Comparison of ENCODE assay signal across 29 cellular contexts in genomic region chr1:19689856-19690255, GRCh38. TPM values are rescaled to one million over a fixed set of nuclear protein-coding genes. Genes with fewer than 3 reads are reported as not detected.
A peak's percentile ranks its signal among the peaks of the same experiment; 100 is the strongest.
DNase-seq lines count a peak whose midpoint lies in the region; ATAC-seq and TF ChIP-seq lines count a peak whose summit lies in the region.
"Had no signal": no experiment of that assay in that cellular context is flagged by ENCODE, and none has a peak within 500 bp of the region (broad histone marks: within the 10 kb centered on the region; RNA-seq: fewer than 3 reads in every experiment).

No MANE protein-coding gene starts in this region.

- peaks cover 36% of the 10 kb centered on the region for H3K36me3 Mint-ChIP-seq in CD4-positive, CD25-positive, alpha-beta regulatory T cell
- H3K36me3 Mint-ChIP-seq in CD8-positive, alpha-beta T cell = peaks cover 38% of the 10 kb centered on the region
- H3K36me3 Mint-ChIP-seq in T-cell (peaks cover 27% of the 10 kb centered on the region), immature natural killer cell (peaks cover 8 to 45% (median 18%) of the 10 kb centered on the region in 3 donors)

- H3K36me3 ChIP-seq in CD4-positive, CD25-positive, alpha-beta regulatory T cell (ENCODE audit: control insufficient read depth, insufficient read depth, low read length) = no peaks in the 10 kb centered on the region
- no peaks in the 10 kb centered on the region for H3K36me3 ChIP-seq in CD8-positive, alpha-beta T cell (ENCODE audit: insufficient read depth, low read length)
- H3K36me3 ChIP-seq: colonic mucosa, ovary, SJSA1 had no signal

- no peak overlapping the region for H3K4me3 ChIP-seq in CD4-positive, CD25-positive, alpha-beta regulatory T cell (ENCODE audit: low read depth, low read length)
- no peak overlapping the region for H3K4me3 ChIP-seq in CD8-positive, alpha-beta T cell (ENCODE audit: low read depth, low read length)
- H3K4me3 ChIP-seq: colonic mucosa, mucosa of descending colon, ovary, SJSA1, smooth muscle cell, upper lobe of right lung had no signal

- peaks cover 0 to 10% (median 0%) of the 10 kb centered on the region in 7 donors for H3K9me3 Mint-ChIP-seq in CD4-positive, CD25-positive, alpha-beta regulatory T cell
- no peaks in the 10 kb centered on the region for H3K9me3 Mint-ChIP-seq in CD8-positive, alpha-beta T cell
- H3K9me3 Mint-ChIP-seq in T-cell (peaks cover 0 to 6% (median 3%) of the 10 kb centered on the region in 3 donors), immature natural killer cell (peaks cover 0 to 4% (median 0%) of the 10 kb centered on the region in 6 donors)

- peaks cover 0 to 28% (median 22%) of the 10 kb centered on the region in 4 donors for H3K4me1 Mint-ChIP-seq in CD4-positive, CD25-positive, alpha-beta regulatory T cell
- H3K4me1 Mint-ChIP-seq in CD8-positive, alpha-beta T cell (ENCODE audit: low read depth) = peaks cover 47% of the 10 kb centered on the region
- peaks cover 27 to 56% (median 37%) of the 10 kb centered on the region in 3 donors for H3K4me1 Mint-ChIP-seq in T-cell
- peaks cover 0 to 41% of the 10 kb centered on the region in 2 donors for H3K4me1 Mint-ChIP-seq in immature natural killer cell

- POLR2A ChIA-PET in CD8-positive, alpha-beta T cell (lab: Charles Lee) = interaction anchor here (0.9 to 1.3 kb wide), 2 partner anchors 47 to 93 kb away, joined by 3 read pairs; a partner anchor contains a TSS
- POLR2A ChIA-PET in T-cell (lab: Charles Lee) = no interaction called here

- DNase-seq in CD4-positive, CD25-positive, alpha-beta regulatory T cell = no peak
- no peak for DNase-seq in CD8-positive, alpha-beta T cell
- DNase-seq in T-cell = no peak
- DNase-seq in immature natural killer cell = no peak
- DNase-seq in T-helper 2 cell = no peak
- DNase-seq in COR-L47 (lab: John Stamatoyannopoulos, UW) = no peak
- DNase-seq in NCI-H187 (lab: John Stamatoyannopoulos, UW) = no peak
- DNase-seq: activated CD4-positive, alpha-beta memory T cell treated with anti-CD3 and anti-CD28 coated beads for 36 hours; activated CD4-positive, CD25-positive, alpha-beta regulatory T cell; activated CD8-positive, alpha-beta memory T cell treated with anti-CD3 and anti-CD28 coated beads, Interleukin-2, amount 50 U/mL, for 48 hours; aorta; C1 segment of cervical spinal cord; colonic mucosa; effector CD4-positive, alpha-beta T cell; EL; Kasumi-1; left colon; mucosa of descending colon; NCI-H1436 treated with DMSO at 0.1 percent for 48 hours; ovary; stimulated activated naive CD8-positive, alpha-beta T cell treated with anti-CD3 and anti-CD28 coated beads, Interleukin-15, Interleukin-2, amounts not matched to agents 100 U/mL and 50 U/mL, for 24 hours; upper lobe of right lung had no signal

- CTCF ChIA-PET in CD8-positive, alpha-beta T cell (lab: Charles Lee) = interaction anchor here (1.0 to 4.8 kb wide), 4 partner anchors 14 to 38 kb away, joined by 3 to 28 read pairs (median 10); no protein-coding TSS in a partner anchor
- CTCF ChIA-PET in T-cell (lab: Charles Lee) = interaction anchor here in 1 of 2 donors (0.5 kb wide), 1 partner anchor 1308 kb away, joined by 3 read pairs; no protein-coding TSS in a partner anchor

- no peak for TF ChIP-seq CTCF in CD8-positive, alpha-beta T cell (IDR thresholded peaks at IDR 0.05)

- no peaks in the 10 kb centered on the region for H3K27me3 ChIP-seq in CD4-positive, CD25-positive, alpha-beta regulatory T cell (ENCODE audit: control insufficient read depth, insufficient read depth, low read length)
- no peaks in the 10 kb centered on the region for H3K27me3 ChIP-seq in CD8-positive, alpha-beta T cell (ENCODE audit: insufficient read depth, low read length)
- H3K27me3 ChIP-seq: colonic mucosa, ovary, SJSA1, upper lobe of right lung had no signal

- H3K27ac Mint-ChIP-seq in CD4-positive, CD25-positive, alpha-beta regulatory T cell = peak overlapping the region; percentile 42 to 95 (median 74)
- H3K27ac Mint-ChIP-seq in CD8-positive, alpha-beta T cell = peak overlapping the region; percentile 13
- H3K27ac Mint-ChIP-seq in T-cell (peak overlapping the region; percentile 93 to 98), immature natural killer cell (peak overlapping the region in 4 of 6 donors; percentile 28 to 86 (median 70))
- H3K27ac Mint-ChIP-seq: activated CD4-positive, alpha-beta memory T cell treated with anti-CD3 and anti-CD28 coated beads for 36 hours; activated T-helper 2 cell treated with anti-CD3 and anti-CD28 coated beads, Interferon-gamma antibody, Interleukin-2, Interleukin-4, amounts not matched to agents 10 μg/mL and 5 μg/mL and 100 μg/mL, durations not matched to agents 14 hours and 24 hours and 36 hours had no signal

- peaks cover 27% of the 10 kb centered on the region for H3K4me1 ChIP-seq in CD4-positive, CD25-positive, alpha-beta regulatory T cell (ENCODE audit: control insufficient read depth, insufficient read depth, low read length, poor library complexity, severe bottlenecking)
- H3K4me1 ChIP-seq in CD8-positive, alpha-beta T cell (ENCODE audit: insufficient read depth, low read length) = peaks cover 35% of the 10 kb centered on the region
- H3K4me1 ChIP-seq: colonic mucosa, SJSA1, upper lobe of right lung had no signal

- H3K4me3 Mint-ChIP-seq in CD4-positive, CD25-positive, alpha-beta regulatory T cell = peak overlapping the region in 1 of 4 donors; percentile 60
- H3K4me3 Mint-ChIP-seq in CD8-positive, alpha-beta T cell = no peak overlapping the region
- H3K4me3 Mint-ChIP-seq in T-cell = no peak overlapping the region
- peak overlapping the region in 1 of 5 donors; percentile 18 for H3K4me3 Mint-ChIP-seq in immature natural killer cell
- H3K4me3 Mint-ChIP-seq: activated CD4-positive, alpha-beta memory T cell treated with anti-CD3 and anti-CD28 coated beads for 36 hours had no signal

- H3K9me3 ChIP-seq in CD4-positive, CD25-positive, alpha-beta regulatory T cell (ENCODE audit: control insufficient read depth in 2 of 2, low read length in 2 of 2) = peaks cover 4 to 7% of the 10 kb centered on the region in 2 experiments
- no peaks in the 10 kb centered on the region for H3K9me3 ChIP-seq in CD8-positive, alpha-beta T cell (ENCODE audit: low read length)
- H3K9me3 ChIP-seq: colonic mucosa, mucosa of descending colon, SJSA1, upper lobe of right lung had no signal

- no peaks in the 10 kb centered on the region for H3K27me3 Mint-ChIP-seq in CD4-positive, CD25-positive, alpha-beta regulatory T cell
- no peaks in the 10 kb centered on the region for H3K27me3 Mint-ChIP-seq in CD8-positive, alpha-beta T cell (ENCODE audit: low read depth)
- H3K27me3 Mint-ChIP-seq in T-cell (no peaks in the 10 kb centered on the region), immature natural killer cell (ENCODE audit: low read depth in 3 of 3) (peaks cover 0 to 3% (median 2%) of the 10 kb centered on the region in 3 donors)
- H3K27me3 Mint-ChIP-seq: activated CD4-positive, alpha-beta memory T cell treated with anti-CD3 and anti-CD28 coated beads for 36 hours had no signal

- H3K27ac ChIP-seq in CD4-positive, CD25-positive, alpha-beta regulatory T cell (ENCODE audit: insufficient read depth, low read length, poor library complexity, severe bottlenecking) = peak overlapping the region; percentile 67
- no peak overlapping the region for H3K27ac ChIP-seq in CD8-positive, alpha-beta T cell (ENCODE audit: low read depth, low read length)
- H3K27ac ChIP-seq: colonic mucosa, epithelial cell of prostate, ovary, SJSA1, upper lobe of right lung had no signal

- intact Hi-C loops in CD8-positive, alpha-beta T cell (cut with DNase I, micrococcal nuclease) = no loop called here

- ATAC-seq in CD4-positive, CD25-positive, alpha-beta regulatory T cell (ENCODE audit: low read depth in 2 of 2) = no peak
- no peak for ATAC-seq in CD8-positive, alpha-beta T cell
- ATAC-seq in T-cell (replicated peaks in 1 of 4) = no peak
- ATAC-seq: HepG2; left colon; mucosa of descending colon; stimulated activated naive CD8-positive, alpha-beta T cell treated with anti-CD3 and anti-CD28 coated beads, Interleukin-15, Interleukin-2, amounts not matched to agents 100 U/mL and 50 U/mL, for 24 hours; upper lobe of right lung had no signal

RNA-seq across cellular contexts. Expression of gene HTR6, which starts 25.2 kb away (rescaled TPM):
- total RNA-seq in CD4-positive, CD25-positive, alpha-beta regulatory T cell = not detected
- polyA plus RNA-seq in CD4-positive, CD25-positive, alpha-beta regulatory T cell = under 1 TPM in 3 of 4 donors, not detected in 1; 0.15 to 0.31 (median 0.19) TPM
- 1 to 10 TPM in 1 of 2 experiments, under 1 TPM in 1; 0.87 to 1.1 TPM for total RNA-seq in CD8-positive, alpha-beta T cell
- total RNA-seq in T-cell = under 1 TPM; 0.16 to 0.90 (median 0.19) TPM
- not detected for polyA plus RNA-seq in immature natural killer cell
- total RNA-seq: activated T-helper 2 cell treated with anti-CD3 and anti-CD28 coated beads, Interferon-gamma antibody, Interleukin-2, Interleukin-4, amounts not matched to agents 10 μg/mL and 5 μg/mL and 100 μg/mL, durations not matched to agents 14 hours and 24 hours and 36 hours; colonic mucosa; left colon; lung microvascular endothelial cell; mucosa of descending colon; ovary; SJSA1; smooth muscle cell; upper lobe of right lung had no signal
- polyA plus RNA-seq: aorta, HepG2, neural cell, ovary, smooth muscle cell had no signal

RNA-seq across cellular contexts. Expression of gene NBL1, which starts 45.7 kb away (rescaled TPM):
- 3.3 TPM for total RNA-seq in CD4-positive, CD25-positive, alpha-beta regulatory T cell
- 1 to 10 TPM in 3 of 4 donors, under 1 TPM in 1; 0.39 to 1.4 (median 1.2) TPM for polyA plus RNA-seq in CD4-positive, CD25-positive, alpha-beta regulatory T cell
- total RNA-seq in CD8-positive, alpha-beta T cell = 10 to 100 TPM; 76.5 to 80.5 TPM
- total RNA-seq in T-cell = 10 to 100 TPM; 11.4 to 38.1 (median 13.7) TPM
- 1 to 10 TPM in 1 of 3 donors, under 1 TPM in 1, not detected in 1; 0.44 to 2.7 TPM for polyA plus RNA-seq in immature natural killer cell

Comparison
In these comparisons a context has a peak if more than half of its experiments do, and no peak if none do; other contexts are left out.
1. H3K27ac Mint-ChIP-seq: peak in every context shown above with its lines; median percentile 96 in T-cell; 74 in CD4-positive, CD25-positive, alpha-beta regulatory T cell; 70 in immature natural killer cell; 13 in CD8-positive, alpha-beta T cell.